2 cellular contexts compared by ENCODE assay signal in genomic region chr10:102134416-102134815, GRCh38.
TF ChIP-seq lines count a peak whose summit lies in the region.

No MANE protein-coding gene starts in this region.

TF ChIP-seq in endothelial cell of umbilical vein, 7 proteins besides CTCF, POLR2A, EP300 and RAD21:
- no peak for TF ChIP-seq POLR2AphosphoS5 (IDR thresholded peaks at IDR 0.05; ENCODE audit: insufficient read depth, low read depth, low read length)
- no peak for TF ChIP-seq GATA2 (IDR thresholded peaks at IDR 0.05; ENCODE audit: insufficient read depth, insufficient read length, low read depth, low read length)
- no peak for TF ChIP-seq EZH2 (IDR thresholded peaks at IDR 0.05; ENCODE audit: borderline replicate concordance, low read depth, low read length, severe bottlenecking)
- no peak for TF ChIP-seq JUN (IDR thresholded peaks at IDR 0.05; ENCODE audit: borderline replicate concordance, insufficient read depth, insufficient read length, low read depth)
- no peak for TF ChIP-seq MYC (IDR thresholded peaks at IDR 0.05; ENCODE audit: low read depth, low read length)
- no peak for TF ChIP-seq FOS (IDR thresholded peaks at IDR 0.05; ENCODE audit: borderline replicate concordance, insufficient read depth, low read length)
- no peak for TF ChIP-seq MAX (IDR thresholded peaks at IDR 0.05; ENCODE audit: insufficient read depth, insufficient read length)

TF ChIP-seq in HEK293T, 16 proteins besides CTCF, POLR2A, EP300 and RAD21:
- no peak for TF ChIP-seq CTBP1 (IDR thresholded peaks at IDR 0.05; ENCODE audit: borderline replicate concordance)
- no peak for TF ChIP-seq FOXM1 (IDR thresholded peaks at IDR 0.05; ENCODE audit: borderline replicate concordance)
- no peak for TF ChIP-seq HDGF (IDR thresholded peaks at IDR 0.05; ENCODE audit: borderline replicate concordance)
- no peak for TF ChIP-seq LEF1 (IDR thresholded peaks at IDR 0.05; ENCODE audit: borderline replicate concordance)
- no peak for TF ChIP-seq ARNT (IDR thresholded peaks at IDR 0.05)
- TF ChIP-seq L3MBTL2 (conservative IDR thresholded peaks at IDR 0.05), result no peak
- TF ChIP-seq ELF4 (IDR thresholded peaks at IDR 0.05), result no peak
- TF ChIP-seq PKNOX1 (IDR thresholded peaks at IDR 0.05), result no peak
- TF ChIP-seq ZNF384 (IDR thresholded peaks at IDR 0.05), result no peak
TF ChIP-seq in HEK293T: peak in this region for 0.
